Comparison of ENCODE assay signal across 21 cellular contexts in genomic region chr7:156496491-156497264, GRCh38.
A peak's percentile ranks its signal among the peaks of the same experiment; 100 is the strongest.
DNase-seq lines count a peak whose midpoint lies in the region; TF ChIP-seq lines count a peak whose summit lies in the region.
"Had no signal": no experiment of that assay in that cellular context is flagged by ENCODE, and none has a peak within 500 bp of the region (broad histone marks: within the 10 kb centered on the region; RNA-seq: fewer than 3 reads in every experiment).

No MANE protein-coding gene starts in this region.

- no peak overlapping the region for H4K91ac ChIP-seq in H9 (ENCODE audit: insufficient read length, low read depth, low read length)

- H4K8ac ChIP-seq in H9 (replicated peaks; ENCODE audit: insufficient read length, low read depth, low read length) = no peak overlapping the region

- no peaks in the 10 kb centered on the region for H3K4me1 Mint-ChIP-seq in H9
- H3K4me1 Mint-ChIP-seq in activated CD4-positive, alpha-beta memory T cell treated with anti-CD3 and anti-CD28 coated beads, Interleukin-2, amount 10 ng/mL, durations not matched to agents 7 days and 5 days = no peaks in the 10 kb centered on the region
- H3K4me1 Mint-ChIP-seq: B cell; CD8-positive, alpha-beta memory T cell; naive B cell; stimulated activated memory B cell treated with anti-CD40 and anti-IgM and Interleukin-4, amounts not matched to agents 10 μg/mL and 1 μg/mL and 100 μg/mL, for 72 hours had no signal

- H2BK5ac ChIP-seq in H9 (ENCODE audit: insufficient read length, low read length) = no peak overlapping the region

- no peak overlapping the region for H4K5ac ChIP-seq in H9 (ENCODE audit: insufficient read length, low read depth, low read length)

- no peak overlapping the region for H3K4ac ChIP-seq in H9 (ENCODE audit: low read depth, low read length)

- no peaks in the 10 kb centered on the region for H3K9me3 ChIP-seq in H9 (ENCODE audit: control insufficient read depth, low read depth, low read length)
- H3K9me3 ChIP-seq in spleen = peaks cover 0 to 14% (median 4%) of the 10 kb centered on the region in 8 donors
- H3K9me3 ChIP-seq: Peyer's patch, SJCRH30, upper lobe of right lung had no signal

- no peaks in the 10 kb centered on the region for H4K20me1 ChIP-seq in H9 (ENCODE audit: control insufficient read depth, insufficient read depth, insufficient read length)

- no peak overlapping the region for H3K4me3 ChIP-seq in retinal pigment epithelial cell (ENCODE audit: low read length)
- no peak overlapping the region for H3K4me3 ChIP-seq in spleen
- H3K4me3 ChIP-seq: Peyer's patch, SJCRH30, upper lobe of right lung had no signal

- no peak overlapping the region for H2AK5ac ChIP-seq in H9 (ENCODE audit: insufficient read length, low read length)

- H3K23me2 ChIP-seq in H9 (ENCODE audit: insufficient read length, low read depth, low read length, poor library complexity, severe bottlenecking) = no peaks in the 10 kb centered on the region

- H3K79me1 ChIP-seq in H9 (ENCODE audit: insufficient read depth, low read depth, low read length, poor library complexity, severe bottlenecking) = no peaks in the 10 kb centered on the region

- H3K9ac ChIP-seq in H9 (ENCODE audit: extremely low read depth, insufficient read length, low read length) = no peak overlapping the region

- H2AFZ ChIP-seq in H9 (ENCODE audit: low read length) = no peak overlapping the region

- H3K56ac ChIP-seq in H9 (ENCODE audit: insufficient read length, low read depth, low read length) = no peak overlapping the region

- H3K27ac ChIP-seq in VCaP (peak overlapping the region; percentile 16; the same call in 1 of the 2 replicates), H9 (ENCODE audit: insufficient read length, low read depth, low read length) (no peak overlapping the region), spleen (no peak overlapping the region)
- H3K27ac ChIP-seq: Peyer's patch, SJCRH30, upper lobe of right lung had no signal

- TF ChIP-seq POLR2A in spleen (IDR thresholded peaks at IDR 0.05) = no peak

- no peak overlapping the region for H2BK120ac ChIP-seq in H9 (ENCODE audit: low read depth, low read length, poor library complexity, severe bottlenecking)

- no CpG with 5 or more reads among the region's 15 CpGs for WGBS in H9 (ENCODE audit: extremely low coverage, insufficient read length, low lambda C conversion rate)
- 63 to 79% (median 71%) methylated on average over 15 of the region's 15 CpGs for WGBS in spleen, 5 donors

- no peak overlapping the region for H2BK12ac ChIP-seq in H9 (ENCODE audit: insufficient read length, low read depth, low read length)

- no peak overlapping the region for H3K4me2 ChIP-seq in H9 (ENCODE audit: insufficient read depth, insufficient read length, low read length)

- intact Hi-C loops in spleen (cut with DNase I; ENCODE audit: low total_unique reads) = no loop called here

- H3K18ac ChIP-seq in H9 (ENCODE audit: insufficient read length, low read depth, low read length) = no peak overlapping the region

- H3K36me3 Mint-ChIP-seq in H9 (ENCODE audit: insufficient read depth in 1 of 3, low read depth in 3 of 3) = no peaks in the 10 kb centered on the region
- no peaks in the 10 kb centered on the region for H3K36me3 Mint-ChIP-seq in activated CD4-positive, alpha-beta memory T cell treated with anti-CD3 and anti-CD28 coated beads, Interleukin-2, amount 10 ng/mL, durations not matched to agents 7 days and 5 days (ENCODE audit: low read depth)
- H3K36me3 Mint-ChIP-seq: CD8-positive, alpha-beta memory T cell; naive B cell; stimulated activated memory B cell treated with anti-CD40 and anti-IgM and Interleukin-4, amounts not matched to agents 10 μg/mL and 1 μg/mL and 100 μg/mL, for 72 hours had no signal

- H3K4me3 Mint-ChIP-seq in H9 = no peak overlapping the region
- H3K4me3 Mint-ChIP-seq in activated CD4-positive, alpha-beta memory T cell treated with anti-CD3 and anti-CD28 coated beads, Interleukin-2, amount 10 ng/mL, durations not matched to agents 7 days and 5 days = no peak overlapping the region
- H3K4me3 Mint-ChIP-seq: activated T-cell treated with anti-CD3 and anti-CD28 coated beads, Interleukin-2, amount 50 U/mL, for 24 hours; B cell; CD8-positive, alpha-beta memory T cell; naive B cell; stimulated activated memory B cell treated with anti-CD40 and anti-IgM and Interleukin-4, amounts not matched to agents 10 μg/mL and 1 μg/mL and 100 μg/mL, for 72 hours had no signal

- H2BK15ac ChIP-seq in H9 (ENCODE audit: low read depth, low read length) = no peak overlapping the region

- H3K9me3 Mint-ChIP-seq in H9 = peaks cover 4 to 5% of the 10 kb centered on the region in 2 experiments; a peak in 2 of 5 replicates
- H3K9me3 Mint-ChIP-seq in activated CD4-positive, alpha-beta memory T cell treated with anti-CD3 and anti-CD28 coated beads, Interleukin-2, amount 10 ng/mL, durations not matched to agents 7 days and 5 days = peaks cover 2% of the 10 kb centered on the region
- H3K9me3 Mint-ChIP-seq: activated T-cell treated with anti-CD3 and anti-CD28 coated beads, Interleukin-2, amount 50 U/mL, for 24 hours; stimulated activated memory B cell treated with anti-CD40 and anti-IgM and Interleukin-4, amounts not matched to agents 10 μg/mL and 1 μg/mL and 100 μg/mL, for 72 hours had no signal

- no peaks in the 10 kb centered on the region for H3K79me2 ChIP-seq in H9 (ENCODE audit: insufficient read depth, low read length)

- H3K14ac ChIP-seq in H9 (ENCODE audit: insufficient read depth, low read length) = no peak overlapping the region

- H3T11ph ChIP-seq in H9 (ENCODE audit: low read length) = no peak overlapping the region

- H3K27me3 Mint-ChIP-seq in H9 (ENCODE audit: low read depth) = peaks cover 1% of the 10 kb centered on the region; the same call in 1 of the 2 replicates
- H3K27me3 Mint-ChIP-seq in activated CD4-positive, alpha-beta memory T cell treated with anti-CD3 and anti-CD28 coated beads, Interleukin-2, amount 10 ng/mL, durations not matched to agents 7 days and 5 days = peaks cover 3% of the 10 kb centered on the region
- H3K27me3 Mint-ChIP-seq: activated T-cell treated with anti-CD3 and anti-CD28 coated beads, Interleukin-2, amount 50 U/mL, for 24 hours; B cell had no signal

- H3K4me1 ChIP-seq in H9 (ENCODE audit: insufficient read depth, low read length) (no peaks in the 10 kb centered on the region), spleen (no peaks in the 10 kb centered on the region)
- H3K4me1 ChIP-seq: Peyer's patch, SJCRH30, upper lobe of right lung had no signal

- H3K36me3 ChIP-seq in spleen = no peaks in the 10 kb centered on the region
- H3K36me3 ChIP-seq: Peyer's patch, SJCRH30, upper lobe of right lung had no signal

- H3K27me3 ChIP-seq in H9 (ENCODE audit: insufficient read depth, low read length) (no peaks in the 10 kb centered on the region), spleen (replicated peaks in 1 of 7) (peaks cover 0 to 14% (median 0%) of the 10 kb centered on the region in 7 donors)
- H3K27me3 ChIP-seq: Peyer's patch, upper lobe of right lung had no signal

- no peak overlapping the region for H3K27ac Mint-ChIP-seq in H9
- no peak overlapping the region for H3K27ac Mint-ChIP-seq in activated CD4-positive, alpha-beta memory T cell treated with anti-CD3 and anti-CD28 coated beads, Interleukin-2, amount 10 ng/mL, durations not matched to agents 7 days and 5 days
- H3K27ac Mint-ChIP-seq: activated T-cell treated with anti-CD3 and anti-CD28 coated beads, Interleukin-2, amount 50 U/mL, for 24 hours; B cell; CD8-positive, alpha-beta memory T cell; naive B cell; stimulated activated memory B cell treated with anti-CD40 and anti-IgM and Interleukin-4, amounts not matched to agents 10 μg/mL and 1 μg/mL and 100 μg/mL, for 72 hours had no signal

- no peak overlapping the region for H2BK20ac ChIP-seq in H9 (ENCODE audit: low read depth, low read length, poor library complexity, severe bottlenecking)

- no peak overlapping the region for H3K23ac ChIP-seq in H9 (ENCODE audit: insufficient read length, low read depth, low read length)

- peak; percentile 18 for DNase-seq in NCI-H2227 (lab: John Stamatoyannopoulos, UW; ENCODE audit: unreplicated experiment)
- DNase-seq in NCI-H2227 treated with DMSO at 0.1 percent for 48 hours (lab: John Stamatoyannopoulos, UW) = no peak
- peak; percentile 37 for DNase-seq in NCI-H187 treated with DMSO at 0.1 percent for 48 hours (lab: John Stamatoyannopoulos, UW)
- DNase-seq in retinal pigment epithelial cell (ENCODE audit: low read depth) = no peak
- DNase-seq in H9 = no peak
- DNase-seq in activated CD4-positive, alpha-beta memory T cell treated with anti-CD3 and anti-CD28 coated beads, Interleukin-2, amount 10 ng/mL, durations not matched to agents 7 days and 5 days = no peak
- no peak for DNase-seq in spleen
- DNase-seq: activated T-cell treated with anti-CD3 and anti-CD28 coated beads, Interleukin-2, amount 50 U/mL, for 24 hours; CD8-positive, alpha-beta memory T cell; cerebellar nuclear complex; DND-41; left cardiac atrium; naive B cell; NCI-H446; Peyer's patch; SJCRH30; stimulated activated CD4-positive, alpha-beta T cell treated with anti-CD3 and anti-CD28 coated beads, Interleukin-4, amount 100 ng/mL, for 1 hour; upper lobe of right lung had no signal

- CTCF ChIA-PET in activated CD4-positive, alpha-beta memory T cell treated with anti-CD3 and anti-CD28 coated beads, Interleukin-2, amount 10 ng/mL, durations not matched to agents 7 days and 5 days (lab: Charles Lee) = no interaction called here

- POLR2A ChIA-PET in activated CD4-positive, alpha-beta memory T cell treated with anti-CD3 and anti-CD28 coated beads, Interleukin-2, amount 10 ng/mL, durations not matched to agents 7 days and 5 days (lab: Charles Lee) = no interaction called here

- peak; percentile 26 for TF ChIP-seq CTCF in VCaP (conservative IDR thresholded peaks at IDR 0.05)
- TF ChIP-seq CTCF in retinal pigment epithelial cell (conservative IDR thresholded peaks at IDR 0.05; ENCODE audit: low read depth, low read length) = peak; percentile 9
- TF ChIP-seq CTCF in H9 (conservative IDR thresholded peaks at IDR 0.05) = no peak
- no peak for TF ChIP-seq CTCF in spleen (IDR thresholded peaks at IDR 0.05 in 8 of 11, conservative IDR thresholded peaks at IDR 0.05 in 3 of 11)

Comparison
In these comparisons a context has a peak if more than half of its experiments do, and no peak if none do; other contexts are left out.
1. DNase-seq: peak in NCI-H2227 (single experiment) and NCI-H187 treated with DMSO at 0.1 percent for 48 hours (single experiment); none in NCI-H2227 treated with DMSO at 0.1 percent for 48 hours (single experiment), retinal pigment epithelial cell (single experiment), H9 (single experiment), activated CD4-positive, alpha-beta memory T cell treated with anti-CD3 and anti-CD28 coated beads, Interleukin-2, amount 10 ng/mL, durations not matched to agents 7 days and 5 days (single experiment) and spleen (single experiment).
2. CTCF ChIP-seq: peak in VCaP (single experiment) and retinal pigment epithelial cell (single experiment); none in H9 (single experiment) and spleen (0 of 11).